ENCODE assay signal across 1 cellular context in genomic region chr15:37709669-37710068, GRCh38.
TF ChIP-seq lines count a peak whose summit lies in the region.

No MANE protein-coding gene starts in this region.

TF ChIP-seq in HepG2, 621 proteins besides CTCF, POLR2A, EP300 and RAD21 (continued from another document and continues in another):
- TF ChIP-seq ZFP91 (CRISPR knock-in tag; IDR thresholded peaks at IDR 0.05; ENCODE audit: borderline replicate concordance) (no peak), MEF2D (CRISPR knock-in tag; IDR thresholded peaks at IDR 0.05) (no peak), BHLHE40 (IDR thresholded peaks at IDR 0.05; ENCODE audit: low read length) (no peak), ZNF234 (CRISPR knock-in tag; conservative IDR thresholded peaks at IDR 0.05) (no peak), ZSCAN31 (CRISPR knock-in tag; IDR thresholded peaks at IDR 0.05; ENCODE audit: low read depth) (no peak), KDM4B (CRISPR knock-in tag; IDR thresholded peaks at IDR 0.05) (no peak), ZBTB25 (CRISPR knock-in tag; IDR thresholded peaks at IDR 0.05) (no peak), ZNF646 (CRISPR knock-in tag; IDR thresholded peaks at IDR 0.05) (no peak), PATZ1 (CRISPR knock-in tag; IDR thresholded peaks at IDR 0.05) (no peak), NR3C1 (CRISPR knock-in tag; IDR thresholded peaks at IDR 0.05) (no peak), IKZF1 (IDR thresholded peaks at IDR 0.05) (no peak), TFAP4 (IDR thresholded peaks at IDR 0.05; ENCODE audit: borderline replicate concordance, low read depth) (no peak), RXRA (CRISPR knock-in tag; IDR thresholded peaks at IDR 0.05) (no peak), FOSL2 (CRISPR knock-in tag; IDR thresholded peaks at IDR 0.05) (no peak), NFE2 (CRISPR knock-in tag; IDR thresholded peaks at IDR 0.05) (no peak), TEAD3 (CRISPR knock-in tag; optimal IDR thresholded peaks at IDR 0.05; ENCODE audit: borderline replicate concordance) (no peak), ZNF660 (CRISPR knock-in tag; IDR thresholded peaks at IDR 0.05; ENCODE audit: borderline replicate concordance, low read depth) (no peak), PRPF4 (IDR thresholded peaks at IDR 0.05; ENCODE audit: low read depth, low read length, poor library complexity, severe bottlenecking) (no peak), ATF7-NPFF (CRISPR knock-in tag; IDR thresholded peaks at IDR 0.05; ENCODE audit: low read depth) (no peak), ZNF749 (CRISPR knock-in tag; IDR thresholded peaks at IDR 0.05; ENCODE audit: borderline replicate concordance) (no peak), PRDM10 (CRISPR knock-in tag; IDR thresholded peaks at IDR 0.05; ENCODE audit: low read depth) (no peak), ZGPAT (CRISPR knock-in tag; IDR thresholded peaks at IDR 0.05) (peak; percentile 24; the same call in 1 of the 2 replicates), TAF15 (IDR thresholded peaks at IDR 0.05; ENCODE audit: low read depth, low read length, poor library complexity, severe bottlenecking) (no peak), KLF11 (CRISPR knock-in tag; IDR thresholded peaks at IDR 0.05) (no peak), ZNF530 (CRISPR knock-in tag; IDR thresholded peaks at IDR 0.05; ENCODE audit: low read depth) (no peak), ZBED4 (CRISPR knock-in tag; IDR thresholded peaks at IDR 0.05; ENCODE audit: borderline replicate concordance) (no peak), PAXIP1 (CRISPR knock-in tag; conservative IDR thresholded peaks at IDR 0.05) (0 out of 2 replicates have a peak, but pooled peaks have one; percentile 23), ZNF562 (CRISPR knock-in tag; IDR thresholded peaks at IDR 0.05; ENCODE audit: borderline replicate concordance) (no peak), ZNF724P (CRISPR knock-in tag; IDR thresholded peaks at IDR 0.05; ENCODE audit: borderline replicate concordance) (no peak)
